In the genomic region with DNA sequence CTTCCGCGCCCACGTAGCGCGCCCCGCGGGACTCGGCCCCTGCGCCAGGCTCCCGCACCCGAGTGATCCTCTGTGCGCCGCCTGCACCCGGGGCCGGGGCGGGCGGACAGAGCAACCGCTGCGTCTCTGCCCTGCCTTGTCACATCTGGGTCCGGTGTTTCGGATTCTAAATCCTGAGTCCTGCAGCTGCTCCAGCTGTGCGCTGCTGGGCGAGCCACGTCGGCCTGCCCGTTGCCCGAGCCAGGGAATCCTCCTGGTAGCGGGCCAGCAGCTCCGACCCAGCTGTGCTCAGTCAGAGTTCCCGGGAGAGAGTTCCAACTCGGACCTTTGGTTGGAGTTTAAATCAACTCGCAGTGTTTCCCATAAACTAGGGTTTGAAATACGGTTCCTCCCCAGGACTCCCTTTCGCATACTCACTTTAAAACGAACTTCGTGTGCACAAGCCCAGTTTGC, we compare ENCODE assay signal across 1 cellular context.
TF ChIP-seq lines count a peak whose summit lies in the region.

No MANE protein-coding gene starts in this region.

TF ChIP-seq in endothelial cell of umbilical vein, 7 proteins besides CTCF, POLR2A, EP300 and RAD21 (continued from another document):
- TF ChIP-seq GATA2 (IDR thresholded peaks at IDR 0.05; ENCODE audit: insufficient read depth, insufficient read length, low read depth, low read length) (no peak), FOS (IDR thresholded peaks at IDR 0.05; ENCODE audit: borderline replicate concordance, insufficient read depth, low read length) (no peak), POLR2AphosphoS5 (IDR thresholded peaks at IDR 0.05; ENCODE audit: insufficient read depth, low read depth, low read length) (no peak), EZH2 (IDR thresholded peaks at IDR 0.05; ENCODE audit: borderline replicate concordance, low read depth, low read length, severe bottlenecking) (no peak)
